Comparison of ENCODE assay signal across 28 cellular contexts in genomic region chr10:128964100-128964403, GRCh38.
"Had no signal": no experiment of that assay in that cellular context is flagged by ENCODE, and none has a peak within 500 bp of the region (broad histone marks: within the 10 kb centered on the region; RNA-seq: fewer than 3 reads in every experiment).

No MANE protein-coding gene starts in this region.

- H3K4me1 ChIP-seq: colonic mucosa, esophagus muscularis mucosa, esophagus squamous epithelium, foreskin keratinocyte, gastrocnemius medialis, gastroesophageal sphincter, heart left ventricle, heart right ventricle had no signal

- ATAC-seq: effector memory CD8-positive, alpha-beta T cell; esophagus mucosa; foreskin keratinocyte; gastrocnemius medialis; gastroesophageal sphincter; heart left ventricle had no signal

- H3K27ac ChIP-seq: colonic mucosa, coronary artery, dorsolateral prefrontal cortex, epithelial cell of prostate, esophagus muscularis mucosa, esophagus squamous epithelium, foreskin keratinocyte, gastrocnemius medialis, gastroesophageal sphincter, heart left ventricle, heart right ventricle had no signal

- DNase-seq: colonic mucosa; cortex of kidney; dermis blood vessel endothelial cell; effector CD4-positive, alpha-beta T cell; effector CD8-positive, alpha-beta T cell; effector memory CD4-positive, alpha-beta T cell; effector memory CD8-positive, alpha-beta T cell; endodermal cell; erythroblast; esophagus squamous epithelium; foreskin fibroblast; foreskin keratinocyte; foreskin melanocyte; gastrocnemius medialis; glutamatergic neuron; head of caudate nucleus; heart left ventricle; heart right ventricle had no signal

- H3K27me3 ChIP-seq: colonic mucosa, esophagus squamous epithelium, foreskin keratinocyte, gastrocnemius medialis had no signal

- FAIRE-seq: colon, endometrium, endothelial cell of umbilical vein, frontal cortex had no signal

- H3K9me3 ChIP-seq: colonic mucosa, esophagus muscularis mucosa, gastrocnemius medialis, gastroesophageal sphincter, heart left ventricle, heart right ventricle had no signal

- H3K4me3 ChIP-seq: colonic mucosa, coronary artery, dorsolateral prefrontal cortex, esophagus muscularis mucosa, esophagus squamous epithelium, gastrocnemius medialis, gastroesophageal sphincter, heart left ventricle, heart right ventricle had no signal

- H3K36me3 ChIP-seq: colonic mucosa, esophagus muscularis mucosa, esophagus squamous epithelium, gastrocnemius medialis, gastroesophageal sphincter, heart left ventricle, heart right ventricle had no signal
